8 cellular contexts compared by ENCODE assay signal in the genomic region with DNA sequence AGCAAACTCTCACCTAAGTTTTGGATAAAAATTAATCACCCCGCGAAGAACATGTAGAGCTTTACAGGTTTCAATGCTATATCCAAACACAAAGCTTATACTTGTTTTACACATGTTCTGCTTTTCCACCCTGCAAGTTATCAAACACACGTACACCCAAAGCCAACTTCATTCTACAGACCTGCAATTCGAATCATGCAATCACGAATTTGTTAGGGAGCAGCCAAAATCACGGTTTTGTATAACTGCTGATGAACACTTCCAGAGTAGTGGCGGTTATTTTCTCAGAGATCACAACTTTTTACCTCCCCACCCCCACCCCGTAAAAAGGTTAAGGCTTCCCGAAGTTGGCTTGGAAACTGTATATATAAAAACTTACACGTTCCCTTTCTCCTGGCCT. TPM values are rescaled to one million over a fixed set of nuclear protein-coding genes. Genes with fewer than 3 reads are reported as not detected.
A peak's percentile ranks its signal among the peaks of the same experiment; 100 is the strongest.
DNase-seq lines count a peak whose midpoint lies in the region; ATAC-seq and TF ChIP-seq lines count a peak whose summit lies in the region.

No MANE protein-coding gene starts in this region.

- H3K27me3 ChIP-seq in BJ (ENCODE audit: control insufficient read depth, insufficient read depth, low read length) (no peaks in the 10 kb centered on the region), Loucy (ENCODE audit: insufficient read depth, low read length, poor library complexity, severe bottlenecking) (no peaks in the 10 kb centered on the region)

- H3K36me3 ChIP-seq in BJ (ENCODE audit: control insufficient read depth, insufficient read depth, low read length): peaks cover 10% of the 10 kb centered on the region
- H3K36me3 ChIP-seq in Loucy (ENCODE audit: insufficient read depth, low read length): peaks cover 35% of the 10 kb centered on the region

- H3K9me2 ChIP-seq in Loucy (replicated peaks; ENCODE audit: low read depth, low read length): no peaks in the 10 kb centered on the region

- POLR2A ChIA-PET in BJ (lab: Charles Lee): no interaction called here

- peaks cover 39% of the 10 kb centered on the region for H3K4me1 ChIP-seq in Loucy (ENCODE audit: insufficient read depth, low read length, poor library complexity, severe bottlenecking)

- H3K36me3 Mint-ChIP-seq in chondrocyte (ENCODE audit: low read depth) (peaks cover 23% of the 10 kb centered on the region), naive B cell (peaks cover 12 to 21% of the 10 kb centered on the region in 2 donors)

- ATAC-seq in naive B cell (ENCODE audit: low read depth in 2 of 2): no peak

- H3K79me2 ChIP-seq in Loucy (ENCODE audit: insufficient read depth, low read length): peaks cover 67% of the 10 kb centered on the region

- no peak overlapping the region for H2AFZ ChIP-seq in Loucy (ENCODE audit: low read length)

- H3K9me3 Mint-ChIP-seq in chondrocyte (ENCODE audit: low read depth) (no peaks in the 10 kb centered on the region), naive B cell (peaks cover 0 to 2% (median 0%) of the 10 kb centered on the region in 7 donors)

- peak overlapping the region; percentile 97 for H3K4me2 ChIP-seq in Loucy (ENCODE audit: low read depth, low read length, poor library complexity, severe bottlenecking)

- peaks cover 55% of the 10 kb centered on the region for H4K20me1 ChIP-seq in Loucy (ENCODE audit: insufficient read depth, low read length, poor library complexity, severe bottlenecking)

- H3K4me3 Mint-ChIP-seq in chondrocyte (ENCODE audit: unreplicated experiment): peak overlapping the region; percentile 85
- peak overlapping the region; percentile 87 to 96 (median 94) for H3K4me3 Mint-ChIP-seq in naive B cell

- no peak for TF ChIP-seq CTCF in BJ (IDR thresholded peaks at IDR 0.05; ENCODE audit: insufficient read depth, low read depth, low read length)
- TF ChIP-seq CTCF in Loucy (conservative IDR thresholded peaks at IDR 0.05; ENCODE audit: low read length): no peak
- TF ChIP-seq CTCF in chondrocyte (IDR thresholded peaks at IDR 0.05): no peak

- H3K4me1 Mint-ChIP-seq in chondrocyte (ENCODE audit: low read depth): peaks cover 38% of the 10 kb centered on the region
- peaks cover 26 to 44% (median 41%) of the 10 kb centered on the region in 3 donors for H3K4me1 Mint-ChIP-seq in naive B cell

- CTCF ChIA-PET in BJ (lab: Yijun Ruan, JAX): interaction anchor here (1.7 to 2.4 kb wide), 3 partner anchors 26 to 40 kb away, joined by 4 to 7 read pairs (median 5); no protein-coding TSS in a partner anchor

- DNase-seq in BJ (ENCODE audit: low read depth) (no peak), chondrocyte (ENCODE audit: low spot score) (no peak), naive B cell (no peak), COLO668 (lab: John Stamatoyannopoulos, UW; ENCODE audit: unreplicated experiment) (no peak), midbrain (lab: John Stamatoyannopoulos, UW) (no peak), DMS53 (lab: John Stamatoyannopoulos, UW) (no peak), H4 (ENCODE audit: low spot score) (no peak)

- H3K27me3 Mint-ChIP-seq in chondrocyte (ENCODE audit: low read depth): no peaks in the 10 kb centered on the region
- H3K27me3 Mint-ChIP-seq in naive B cell: peaks cover 0 to 4% (median under 1%) of the 10 kb centered on the region in 3 donors

- H3K4me3 ChIP-seq in BJ (ENCODE audit: low read depth, low read length) (peak overlapping the region; percentile 91), Loucy (ENCODE audit: low read length, poor library complexity, severe bottlenecking) (peak overlapping the region; percentile 98)

- peak overlapping the region; percentile 94 for H3K27ac Mint-ChIP-seq in chondrocyte (ENCODE audit: unreplicated experiment)
- H3K27ac Mint-ChIP-seq in naive B cell: peak overlapping the region in 5 of 6 donors; percentile 90 to 97 (median 94)

- H3K9ac ChIP-seq in Loucy (ENCODE audit: low read depth, low read length, poor library complexity, severe bottlenecking): peak overlapping the region; percentile 96

- H3K9me3 ChIP-seq in Loucy (ENCODE audit: insufficient read depth, low read depth, low read length): no peaks in the 10 kb centered on the region

- H3F3A ChIP-seq in Loucy (ENCODE audit: low read depth): 0 out of 2 replicates have a peak, but pooled peaks cover 7% of the 10 kb centered on the region

RNA-seq across cellular contexts. Expression of gene HMGN1, which starts 1.4 kb away (rescaled TPM):
- polyA plus RNA-seq in BJ (2011; rRNA removed) (56.6 and 164 TPM in 2 replicates), naive B cell (ENCODE audit: low read depth in 6 of 6) (100 to 1,000 TPM; 259 to 458 (median 306) TPM)
- polyA minus RNA-seq in BJ (2011; rRNA and poly(A)+ RNA removed): 25.8 and 27.1 TPM in 2 replicates
- total RNA-seq in chondrocyte: 218 to 266 TPM (median 230 TPM) in 3 replicates
- total RNA-seq in H4 (2014; rRNA removed; shearing (Covaris generic)): 543 and 644 TPM in 2 replicates

RNA-seq across cellular contexts. Expression of gene BRWD1, which starts 34.1 kb away (rescaled TPM):
- polyA plus RNA-seq in BJ (2011; rRNA removed): 5.9 and 13.2 TPM in 2 replicates
- polyA minus RNA-seq in BJ (2011; rRNA and poly(A)+ RNA removed): 20.5 and 25.6 TPM in 2 replicates
- total RNA-seq in chondrocyte: 26.5 to 33.0 TPM (median 28.4 TPM) in 3 replicates
- 10 to 100 TPM; 31.1 to 49.8 (median 44.1) TPM for polyA plus RNA-seq in naive B cell (ENCODE audit: low read depth in 6 of 6)
- 28.7 and 31.2 TPM in 2 replicates for total RNA-seq in H4 (2014; rRNA removed; shearing (Covaris generic))
